ENCODE assay signal across 1 cellular context in genomic region chr7:27155816-27156507, GRCh38.
TF ChIP-seq lines count a peak whose summit lies in the region.

No MANE protein-coding gene starts in this region.

TF ChIP-seq in H1, 55 proteins besides CTCF, POLR2A, EP300 and RAD21:
- no peak for TF ChIP-seq CHD1 (IDR thresholded peaks at IDR 0.05; ENCODE audit: low read depth, low read length)
- TF ChIP-seq TEAD4 (IDR thresholded peaks at IDR 0.05; ENCODE audit: low read depth, low read length), result no peak
- TF ChIP-seq CTBP2 (IDR thresholded peaks at IDR 0.05; ENCODE audit: borderline replicate concordance, insufficient read depth, insufficient read length, low read length), result no peak
- no peak for TF ChIP-seq NANOG (IDR thresholded peaks at IDR 0.05; ENCODE audit: insufficient read depth, low read depth, low read length, poor library complexity, severe bottlenecking)
- no peak for TF ChIP-seq ATF3 (IDR thresholded peaks at IDR 0.05; ENCODE audit: insufficient read depth, low read depth, low read length)
- TF ChIP-seq BACH1 (IDR thresholded peaks at IDR 0.05; ENCODE audit: low read length), result no peak
- TF ChIP-seq CBX8 (IDR thresholded peaks at IDR 0.05; ENCODE audit: borderline replicate concordance, low read depth, low read length), result no peak; the same call in 1 of the 2 replicates
- TF ChIP-seq SUZ12 (IDR thresholded peaks at IDR 0.05; ENCODE audit: low read length), result peak; percentile 78
- peak; percentile 95 for TF ChIP-seq RNF2 (IDR thresholded peaks at IDR 0.05; ENCODE audit: borderline replicate concordance, low read depth, low read length, missing control alignments, poor library complexity, severe bottlenecking)
- TF ChIP-seq ASH2L (IDR thresholded peaks at IDR 0.05; ENCODE audit: low read length), result no peak
- TF ChIP-seq E2F6 (IDR thresholded peaks at IDR 0.05), result peak; percentile 22; the same call in 1 of the 2 replicates
- no peak for TF ChIP-seq RXRA (IDR thresholded peaks at IDR 0.05; ENCODE audit: insufficient read depth, low read depth, low read length)
- TF ChIP-seq ATF2 (IDR thresholded peaks at IDR 0.05; ENCODE audit: low read length), result no peak
- TF ChIP-seq RBBP5 (IDR thresholded peaks at IDR 0.05; ENCODE audit: borderline replicate concordance, low read depth, low read length), result no peak
- no peak for TF ChIP-seq JUN (IDR thresholded peaks at IDR 0.05; ENCODE audit: low read depth, low read length)
- TF ChIP-seq, protein P1, sequence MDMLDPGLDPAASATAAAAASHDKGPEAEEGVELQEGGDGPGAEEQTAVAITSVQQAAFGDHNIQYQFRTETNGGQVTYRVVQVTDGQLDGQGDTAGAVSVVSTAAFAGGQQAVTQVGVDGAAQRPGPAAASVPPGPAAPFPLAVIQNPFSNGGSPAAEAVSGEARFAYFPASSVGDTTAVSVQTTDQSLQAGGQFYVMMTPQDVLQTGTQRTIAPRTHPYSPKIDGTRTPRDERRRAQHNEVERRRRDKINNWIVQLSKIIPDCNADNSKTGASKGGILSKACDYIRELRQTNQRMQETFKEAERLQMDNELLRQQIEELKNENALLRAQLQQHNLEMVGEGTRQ (IDR thresholded peaks at IDR 0.05; ENCODE audit: low read length), result no peak
- no peak for TF ChIP-seq SRF (IDR thresholded peaks at IDR 0.05; ENCODE audit: low read depth, low read length)
- no peak for TF ChIP-seq EGR1 (IDR thresholded peaks at IDR 0.05; ENCODE audit: borderline replicate concordance, low read depth, low read length)
- peak; percentile 60 for TF ChIP-seq MAX (IDR thresholded peaks at IDR 0.05)
- TF ChIP-seq TAF1 (IDR thresholded peaks at IDR 0.05; ENCODE audit: low read depth, low read length), result no peak
- no peak for TF ChIP-seq TBP (IDR thresholded peaks at IDR 0.05; ENCODE audit: low read depth, low read length)
- no peak for TF ChIP-seq POU5F1 (IDR thresholded peaks at IDR 0.05; ENCODE audit: low read depth, low read length)
- peak; percentile 82 for TF ChIP-seq EZH2 (IDR thresholded peaks at IDR 0.05; ENCODE audit: low read depth, low read length, severe bottlenecking)
- TF ChIP-seq HDAC6 (IDR thresholded peaks at IDR 0.05; ENCODE audit: low read depth, low read length), result no peak
- TF ChIP-seq SIX5 (IDR thresholded peaks at IDR 0.05; ENCODE audit: low read depth, low read length), result no peak
- TF ChIP-seq BRCA1 (IDR thresholded peaks at IDR 0.05; ENCODE audit: low read depth, low read length), result no peak
- TF ChIP-seq HDAC2 (IDR thresholded peaks at IDR 0.05; ENCODE audit: borderline replicate concordance in 1 of 2, low read depth in 2 of 2, low read length in 2 of 2), result no peak
